ENCODE assay signal across 15 cellular contexts in genomic region chr1:49597436-49597835, GRCh38.
DNase-seq lines count a peak whose midpoint lies in the region; ATAC-seq and TF ChIP-seq lines count a peak whose summit lies in the region.
"Had no signal": no experiment of that assay in that cellular context is flagged by ENCODE, and none has a peak within 500 bp of the region (broad histone marks: within the 10 kb centered on the region; RNA-seq: fewer than 3 reads in every experiment).

No MANE protein-coding gene starts in this region.

- no peaks in the 10 kb centered on the region for H3K36me3 ChIP-seq in left ventricle myocardium inferior

- no peak overlapping the region for H3K27ac ChIP-seq in left ventricle myocardium inferior (replicated peaks)
- H3K27ac ChIP-seq: 22Rv1, GM23248, HL-60 had no signal

- H3K4me1 Mint-ChIP-seq in stimulated activated naive B cell treated with anti-CD40 and anti-IgM and Interleukin-4, amounts not matched to agents 10 μg/mL and 1 μg/mL and 100 μg/mL, for 72 hours, result no peaks in the 10 kb centered on the region
- H3K4me1 Mint-ChIP-seq: CD14-positive monocyte had no signal

- intact Hi-C loops in left ventricle myocardium inferior (cut with micrococcal nuclease), result no loop called here

- no peak overlapping the region for H3K4me3 ChIP-seq in left ventricle myocardium inferior
- H3K4me3 ChIP-seq: GM23248 had no signal

- no peaks in the 10 kb centered on the region for H3K27me3 Mint-ChIP-seq in stimulated activated naive B cell treated with anti-CD40 and anti-IgM and Interleukin-4, amounts not matched to agents 10 μg/mL and 1 μg/mL and 100 μg/mL, for 72 hours

- H3K9me3 ChIP-seq in left ventricle myocardium inferior (replicated peaks), result peaks cover 17% of the 10 kb centered on the region

- no peak for TF ChIP-seq CTCF in left ventricle myocardium inferior (IDR thresholded peaks at IDR 0.05; ENCODE audit: borderline replicate concordance)

- no peak overlapping the region for H3K4me3 Mint-ChIP-seq in stimulated activated naive B cell treated with anti-CD40 and anti-IgM and Interleukin-4, amounts not matched to agents 10 μg/mL and 1 μg/mL and 100 μg/mL, for 72 hours
- H3K4me3 Mint-ChIP-seq: CD14-positive monocyte; CD8-positive, alpha-beta T cell had no signal

- H3K36me3 Mint-ChIP-seq in stimulated activated naive B cell treated with anti-CD40 and anti-IgM and Interleukin-4, amounts not matched to agents 10 μg/mL and 1 μg/mL and 100 μg/mL, for 72 hours, result no peaks in the 10 kb centered on the region
- H3K36me3 Mint-ChIP-seq: CD14-positive monocyte; CD8-positive, alpha-beta T cell had no signal

- H3K9me3 Mint-ChIP-seq in stimulated activated naive B cell treated with anti-CD40 and anti-IgM and Interleukin-4, amounts not matched to agents 10 μg/mL and 1 μg/mL and 100 μg/mL, for 72 hours, result peaks cover 12 to 13% of the 10 kb centered on the region in 2 donors

- no peaks in the 10 kb centered on the region for H3K4me1 ChIP-seq in left ventricle myocardium inferior

- ATAC-seq in stimulated activated naive B cell treated with anti-CD40 and anti-IgM and Interleukin-4, amounts not matched to agents 10 μg/mL and 1 μg/mL and 100 μg/mL, for 72 hours (replicated peaks), result no peak
- ATAC-seq: CD8-positive, alpha-beta T cell; HCT116 had no signal

- H3K27me3 ChIP-seq in left ventricle myocardium inferior (ENCODE audit: low read depth), result no peaks in the 10 kb centered on the region

- H3K27ac Mint-ChIP-seq in stimulated activated naive B cell treated with anti-CD40 and anti-IgM and Interleukin-4, amounts not matched to agents 10 μg/mL and 1 μg/mL and 100 μg/mL, for 72 hours, result no peak overlapping the region
- H3K27ac Mint-ChIP-seq: CD14-positive monocyte; CD8-positive, alpha-beta T cell had no signal

- DNase-seq in NCI-H1417 (lab: John Stamatoyannopoulos, UW) (peak in 2 of 3 experiments; percentile 24 to 38), NCI-H1417 treated with DMSO at 0.1 percent for 48 hours (lab: John Stamatoyannopoulos, UW) (no peak), DMS79 (lab: John Stamatoyannopoulos, UW) (peak; percentile 96), NCI-H2029 (lab: John Stamatoyannopoulos, UW) (peak; percentile 60), NCI-H345 (lab: John Stamatoyannopoulos, UW) (peak; percentile 10), EL (no peak), left ventricle myocardium inferior (no peak)
- DNase-seq in stimulated activated naive B cell treated with anti-CD40 and anti-IgM and Interleukin-4, amounts not matched to agents 10 μg/mL and 1 μg/mL and 100 μg/mL, for 72 hours, result no peak
- DNase-seq: CD8-positive, alpha-beta T cell; COR-L47; GM23248 had no signal

Comparison
In these comparisons a context has a peak if more than half of its experiments do, and no peak if none do; other contexts are left out.
1. DNase-seq: peak in NCI-H1417 (2 of 3), DMS79 (single experiment), NCI-H2029 (single experiment) and NCI-H345 (single experiment); none in NCI-H1417 treated with DMSO at 0.1 percent for 48 hours (single experiment), stimulated activated naive B cell treated with anti-CD40 and anti-IgM and Interleukin-4, amounts not matched to agents 10 μg/mL and 1 μg/mL and 100 μg/mL, for 72 hours (single experiment), EL (single experiment) and left ventricle myocardium inferior (single experiment).